8 cellular contexts compared by ENCODE assay signal in the genomic region with DNA sequence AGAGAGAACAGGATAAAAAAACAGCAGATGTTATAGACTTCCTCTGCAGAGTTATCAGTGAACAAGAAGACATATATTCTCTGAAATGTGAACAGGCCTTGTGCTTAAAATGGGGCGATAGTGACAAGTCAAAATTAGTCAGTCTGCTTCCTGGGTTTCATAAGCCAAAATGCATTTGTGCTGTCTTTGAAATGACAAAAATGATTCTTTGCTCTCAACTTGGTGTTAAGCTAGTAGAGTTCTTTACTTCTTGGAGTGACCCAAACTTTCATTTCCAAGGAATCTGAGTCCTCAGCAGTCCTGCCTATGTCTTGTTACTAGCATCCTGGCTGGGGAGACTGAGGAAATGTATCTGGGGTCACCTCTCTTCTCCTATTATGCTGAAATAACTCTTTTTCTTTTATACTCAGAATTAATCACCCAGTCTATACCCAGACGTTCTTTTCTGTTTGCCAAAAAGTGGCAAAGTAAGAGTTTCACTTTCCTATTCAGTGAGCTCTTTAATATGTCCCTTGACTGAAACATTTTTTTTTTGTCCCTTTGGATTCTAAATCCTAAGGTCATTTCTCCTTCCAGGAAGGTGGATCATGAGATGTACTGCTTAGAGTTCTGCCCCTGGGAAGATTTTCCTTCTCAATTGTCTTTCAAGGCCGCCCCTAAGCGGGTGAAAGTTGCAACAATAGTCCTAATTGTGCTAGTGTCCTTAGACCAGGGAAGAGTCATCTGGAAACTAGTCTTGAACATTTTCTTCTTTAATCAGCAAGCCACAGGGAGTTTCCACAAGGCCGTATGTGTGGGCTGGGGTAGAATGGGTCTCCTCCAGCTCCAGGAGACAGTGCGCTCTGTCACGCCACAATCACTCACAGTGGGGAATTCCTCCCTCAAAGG. TPM values are rescaled to one million over a fixed set of nuclear protein-coding genes. Genes with fewer than 3 reads are reported as not detected.
A peak's percentile ranks its signal among the peaks of the same experiment; 100 is the strongest.
DNase-seq lines count a peak whose midpoint lies in the region; ATAC-seq and TF ChIP-seq lines count a peak whose summit lies in the region.

No MANE protein-coding gene starts in this region.

- H3K4me3 Mint-ChIP-seq in CD8-positive, alpha-beta memory T cell: peak overlapping the region in 6 of 7 donors; percentile 43 to 82 (median 60)

- 78% methylated on average over 7 of the region's 7 CpGs for WGBS in esophagus muscularis mucosa

- CTCF ChIA-PET in CD8-positive, alpha-beta memory T cell (lab: Charles Lee): interaction anchor here (0.7 kb wide), 1 partner anchor 83 kb away, joined by 3 read pairs; no protein-coding TSS in a partner anchor

- no peak for TF ChIP-seq POLR2A in esophagus muscularis mucosa (IDR thresholded peaks at IDR 0.05; ENCODE audit: low read depth)

- no peaks in the 10 kb centered on the region for H3K9me3 Mint-ChIP-seq in CD8-positive, alpha-beta memory T cell
- peaks cover 8 to 10% of the 10 kb centered on the region in 2 donors for H3K9me3 Mint-ChIP-seq in activated naive CD4-positive, alpha-beta T cell treated with anti-CD3 and anti-CD28 coated beads, Interleukin-2, amount 50 U/mL, for 72 hours

- POLR2A ChIA-PET in CD8-positive, alpha-beta memory T cell (lab: Charles Lee): interaction anchor here (1.0 kb wide), 1 partner anchor 21 kb away, joined by 17 read pairs; no protein-coding TSS in a partner anchor

- in situ Hi-C loops in G401 (cut with HindIII; ENCODE audit: low sequenced_read_pairs): no loop called here

- DNase-seq in CD8-positive, alpha-beta memory T cell: no peak
- peak; percentile 72 to 83 for DNase-seq in activated naive CD4-positive, alpha-beta T cell treated with anti-CD3 and anti-CD28 coated beads, Interleukin-2, amount 50 U/mL, for 72 hours (ENCODE audit: low spot score in 2 of 2)
- DNase-seq in stimulated activated CD4-positive, alpha-beta T cell treated with anti-CD3 and anti-CD28 coated beads, TNF-alpha, amount 100 ng/mL, for 24 hours (ENCODE audit: low read depth in 3 of 3): peak; percentile 53 to 76 (median 73)
- DNase-seq in ecto neural progenitor cell (ENCODE audit: low spot score) (no peak), G401 (ENCODE audit: low spot score) (no peak), esophagus muscularis mucosa (ENCODE audit: extremely low spot score) (no peak)

- H3K27me3 ChIP-seq in CD8-positive, alpha-beta memory T cell (ENCODE audit: insufficient read depth, low read length, poor library complexity, severe bottlenecking): no peaks in the 10 kb centered on the region
- no peaks in the 10 kb centered on the region for H3K27me3 ChIP-seq in esophagus muscularis mucosa

- no peak for TF ChIP-seq EP300 in esophagus muscularis mucosa (IDR thresholded peaks at IDR 0.05)

- no peak for TF ChIP-seq CTCF in esophagus muscularis mucosa (IDR thresholded peaks at IDR 0.05)

- peak overlapping the region; percentile 30 to 94 (median 79) for H3K27ac Mint-ChIP-seq in CD8-positive, alpha-beta memory T cell
- peak overlapping the region; percentile 97 to 99 for H3K27ac Mint-ChIP-seq in activated naive CD4-positive, alpha-beta T cell treated with anti-CD3 and anti-CD28 coated beads, Interleukin-2, amount 50 U/mL, for 72 hours

- no peaks in the 10 kb centered on the region for H3K9me3 ChIP-seq in CD8-positive, alpha-beta memory T cell (ENCODE audit: low read length)
- H3K9me3 ChIP-seq in esophagus muscularis mucosa: no peaks in the 10 kb centered on the region

- peaks cover 24% of the 10 kb centered on the region for H3K4me1 ChIP-seq in CD8-positive, alpha-beta memory T cell (ENCODE audit: insufficient read depth, low read length)
- peaks cover 0 to 4% (median 0%) of the 10 kb centered on the region in 4 donors for H3K4me1 ChIP-seq in esophagus muscularis mucosa

- no peak overlapping the region for H3K4me3 ChIP-seq in CD8-positive, alpha-beta memory T cell (ENCODE audit: low read length)
- H3K4me3 ChIP-seq in esophagus muscularis mucosa: no peak overlapping the region

- H3K27ac ChIP-seq in CD8-positive, alpha-beta memory T cell (ENCODE audit: low read depth, low read length): no peak overlapping the region
- H3K27ac ChIP-seq in esophagus muscularis mucosa (replicated peaks in 1 of 4): peak overlapping the region in 2 of 4 donors; percentile 3 to 22

- peaks cover 31 to 42% (median 37%) of the 10 kb centered on the region in 3 donors for H3K4me1 Mint-ChIP-seq in CD8-positive, alpha-beta memory T cell

- ATAC-seq in GM21360 (IDR thresholded peaks at IDR 0.05; ENCODE audit: unreplicated experiment) (peak; percentile 86), HG03521 (IDR thresholded peaks at IDR 0.05; ENCODE audit: unreplicated experiment) (peak; percentile 60)
- ATAC-seq in activated naive CD4-positive, alpha-beta T cell treated with anti-CD3 and anti-CD28 coated beads, Interleukin-2, amount 50 U/mL, for 72 hours: peak; percentile 84 to 86

- H3K36me3 Mint-ChIP-seq in CD8-positive, alpha-beta memory T cell: no peaks in the 10 kb centered on the region
- peaks cover 21 to 28% of the 10 kb centered on the region in 2 donors for H3K36me3 Mint-ChIP-seq in activated naive CD4-positive, alpha-beta T cell treated with anti-CD3 and anti-CD28 coated beads, Interleukin-2, amount 50 U/mL, for 72 hours

- no peaks in the 10 kb centered on the region for H3K36me3 ChIP-seq in CD8-positive, alpha-beta memory T cell (ENCODE audit: insufficient read depth, low read length)
- no peaks in the 10 kb centered on the region for H3K36me3 ChIP-seq in esophagus muscularis mucosa

- H3K27me3 Mint-ChIP-seq in CD8-positive, alpha-beta memory T cell: no peaks in the 10 kb centered on the region

- intact Hi-C loops in esophagus muscularis mucosa (cut with DNase I): no loop called here

RNA-seq across cellular contexts. Expression of a gene that starts 52.9 kb away (rescaled TPM):
- total RNA-seq in CD8-positive, alpha-beta memory T cell: 10 to 100 TPM; 58.5 to 63.6 TPM
- 17.2 TPM for polyA plus RNA-seq in CD8-positive, alpha-beta memory T cell
- total RNA-seq in activated naive CD4-positive, alpha-beta T cell treated with anti-CD3 and anti-CD28 coated beads, Interleukin-2, amount 50 U/mL, for 72 hours: 10 to 100 TPM; 45.9 to 74.0 TPM
- 67.0 and 112 TPM in 2 replicates for total RNA-seq in G401 (2014; rRNA removed; shearing (Covaris generic))
- 100 to 1,000 TPM in 1 of 4 donors, 10 to 100 TPM in 3; 86.6 to 105 (median 90.4) TPM for total RNA-seq in esophagus muscularis mucosa

Comparison
In these comparisons a context has a peak if more than half of its experiments do, and no peak if none do; other contexts are left out.
1. DNase-seq: peak in activated naive CD4-positive, alpha-beta T cell treated with anti-CD3 and anti-CD28 coated beads, Interleukin-2, amount 50 U/mL, for 72 hours (2 of 2) and stimulated activated CD4-positive, alpha-beta T cell treated with anti-CD3 and anti-CD28 coated beads, TNF-alpha, amount 100 ng/mL, for 24 hours (3 of 3); none in CD8-positive, alpha-beta memory T cell (0 of 5), ecto neural progenitor cell (single experiment), G401 (single experiment) and esophagus muscularis mucosa (single experiment).
2. Peak in every context shown above with its lines, with median percentiles within 50 percentile points of each other: ATAC-seq.